Comparison of ENCODE assay signal across 8 cellular contexts in genomic region chr3:46692566-46692983, GRCh38. TPM values are rescaled to one million over a fixed set of nuclear protein-coding genes. Genes with fewer than 3 reads are reported as not detected.
DNase-seq lines count a peak whose midpoint lies in the region; ATAC-seq and TF ChIP-seq lines count a peak whose summit lies in the region.

No MANE protein-coding gene starts in this region.

- peaks cover 13% of the 10 kb centered on the region for H3K36me3 ChIP-seq in suprapubic skin

- peaks cover 21% of the 10 kb centered on the region for H3K27me3 Mint-ChIP-seq in T-helper 1 cell treated with Interleukin-12 subunit alpha and Interleukin-12 subunit beta and Interleukin-4 antibody, amounts not matched to agents 30 μg/mL and 1 μg/mL, for 36 hours (ENCODE audit: low read depth)
- peaks cover 17% of the 10 kb centered on the region for H3K27me3 Mint-ChIP-seq in activated T-helper 2 cell treated with anti-CD3 and anti-CD28 coated beads, Interferon-gamma antibody, Interleukin-2, Interleukin-4, amounts not matched to agents 10 μg/mL and 5 μg/mL and 100 μg/mL, durations not matched to agents 14 hours and 24 hours and 36 hours (ENCODE audit: low read depth)

- TF ChIP-seq CTCF in suprapubic skin (IDR thresholded peaks at IDR 0.05): no peak

- no peak for TF ChIP-seq POLR2A in suprapubic skin (IDR thresholded peaks at IDR 0.05)
- TF ChIP-seq POLR2A in erythroblast (IDR thresholded peaks at IDR 0.05; ENCODE audit: low read length): no peak

- H3K9me3 ChIP-seq in suprapubic skin: no peaks in the 10 kb centered on the region

- H3K27me3 ChIP-seq in suprapubic skin: no peaks in the 10 kb centered on the region

- DNase-seq in T-helper 1 cell: no peak
- no peak for DNase-seq in activated T-helper 2 cell treated with anti-CD3 and anti-CD28 coated beads, Interferon-gamma antibody, Interleukin-2, Interleukin-4, amounts not matched to agents 10 μg/mL and 5 μg/mL and 100 μg/mL, durations not matched to agents 14 hours and 24 hours and 36 hours (ENCODE audit: low spot score)
- DNase-seq in left kidney (ENCODE audit: low read depth, low spot score): peak; percentile 40
- peak; percentile 81 to 85 for DNase-seq in suprapubic skin (ENCODE audit: low spot score in 2 of 2)
- no peak for DNase-seq in erythroblast (lab: John Stamatoyannopoulos, UW)
- no peak for DNase-seq in GOT3 (lab: John Stamatoyannopoulos, UW)

- H3K4me3 Mint-ChIP-seq in T-helper 1 cell treated with Interleukin-12 subunit alpha and Interleukin-12 subunit beta and Interleukin-4 antibody, amounts not matched to agents 30 μg/mL and 1 μg/mL, for 36 hours: peak overlapping the region; percentile 71
- H3K4me3 Mint-ChIP-seq in activated T-helper 2 cell treated with anti-CD3 and anti-CD28 coated beads, Interferon-gamma antibody, Interleukin-2, Interleukin-4, amounts not matched to agents 10 μg/mL and 5 μg/mL and 100 μg/mL, durations not matched to agents 14 hours and 24 hours and 36 hours (ENCODE audit: low read depth): peak overlapping the region; percentile 69

- intact Hi-C loops in activated T-helper 2 cell treated with anti-CD3 and anti-CD28 coated beads, Interferon-gamma antibody, Interleukin-2, Interleukin-4, amounts not matched to agents 10 μg/mL and 5 μg/mL and 100 μg/mL, durations not matched to agents 14 hours and 24 hours and 36 hours (cut with micrococcal nuclease): no loop called here

- H3K4me1 ChIP-seq in suprapubic skin: peaks cover 77% of the 10 kb centered on the region

- H3K4me1 Mint-ChIP-seq in T-helper 1 cell treated with Interleukin-12 subunit alpha and Interleukin-12 subunit beta and Interleukin-4 antibody, amounts not matched to agents 30 μg/mL and 1 μg/mL, for 36 hours (ENCODE audit: low read depth): peaks cover 22% of the 10 kb centered on the region
- H3K4me1 Mint-ChIP-seq in activated T-helper 2 cell treated with anti-CD3 and anti-CD28 coated beads, Interferon-gamma antibody, Interleukin-2, Interleukin-4, amounts not matched to agents 10 μg/mL and 5 μg/mL and 100 μg/mL, durations not matched to agents 14 hours and 24 hours and 36 hours (ENCODE audit: low read depth): peaks cover 24% of the 10 kb centered on the region

- ATAC-seq in HG03095 (IDR thresholded peaks at IDR 0.05; ENCODE audit: unreplicated experiment): no peak

- peak overlapping the region; percentile 70 for H3K4me3 ChIP-seq in suprapubic skin

- no peak overlapping the region for H3K27ac Mint-ChIP-seq in T-helper 1 cell treated with Interleukin-12 subunit alpha and Interleukin-12 subunit beta and Interleukin-4 antibody, amounts not matched to agents 30 μg/mL and 1 μg/mL, for 36 hours
- H3K27ac Mint-ChIP-seq in activated T-helper 2 cell treated with anti-CD3 and anti-CD28 coated beads, Interferon-gamma antibody, Interleukin-2, Interleukin-4, amounts not matched to agents 10 μg/mL and 5 μg/mL and 100 μg/mL, durations not matched to agents 14 hours and 24 hours and 36 hours: no peak overlapping the region

- TF ChIP-seq EP300 in suprapubic skin (IDR thresholded peaks at IDR 0.05): no peak

- H3K9me3 Mint-ChIP-seq in T-helper 1 cell treated with Interleukin-12 subunit alpha and Interleukin-12 subunit beta and Interleukin-4 antibody, amounts not matched to agents 30 μg/mL and 1 μg/mL, for 36 hours: no peaks in the 10 kb centered on the region
- H3K9me3 Mint-ChIP-seq in activated T-helper 2 cell treated with anti-CD3 and anti-CD28 coated beads, Interferon-gamma antibody, Interleukin-2, Interleukin-4, amounts not matched to agents 10 μg/mL and 5 μg/mL and 100 μg/mL, durations not matched to agents 14 hours and 24 hours and 36 hours: no peaks in the 10 kb centered on the region

- peak overlapping the region; percentile 90 for H3K27ac ChIP-seq in suprapubic skin

- H3K36me3 Mint-ChIP-seq in T-helper 1 cell treated with Interleukin-12 subunit alpha and Interleukin-12 subunit beta and Interleukin-4 antibody, amounts not matched to agents 30 μg/mL and 1 μg/mL, for 36 hours (ENCODE audit: low read depth): no peaks in the 10 kb centered on the region
- no peaks in the 10 kb centered on the region for H3K36me3 Mint-ChIP-seq in activated T-helper 2 cell treated with anti-CD3 and anti-CD28 coated beads, Interferon-gamma antibody, Interleukin-2, Interleukin-4, amounts not matched to agents 10 μg/mL and 5 μg/mL and 100 μg/mL, durations not matched to agents 14 hours and 24 hours and 36 hours (ENCODE audit: low read depth)

- WGBS in suprapubic skin: 50% methylated on average over 8 of the region's 10 CpGs

RNA-seq across cellular contexts. Expression of gene ALS2CL, which starts 0.9 kb away (rescaled TPM):
- 0.44 and 0.71 TPM in 2 replicates for total RNA-seq in activated T-helper 2 cell treated with anti-CD3 and anti-CD28 coated beads, Interferon-gamma antibody, Interleukin-2, Interleukin-4, amounts not matched to agents 10 μg/mL and 5 μg/mL and 100 μg/mL, durations not matched to agents 14 hours and 24 hours and 36 hours
- 100 to 1,000 TPM; 129 to 260 (median 172) TPM for total RNA-seq in suprapubic skin

RNA-seq across cellular contexts. Expression of gene TMIE, which starts 8.6 kb away (rescaled TPM):
- not detected in 2 replicates for total RNA-seq in activated T-helper 2 cell treated with anti-CD3 and anti-CD28 coated beads, Interferon-gamma antibody, Interleukin-2, Interleukin-4, amounts not matched to agents 10 μg/mL and 5 μg/mL and 100 μg/mL, durations not matched to agents 14 hours and 24 hours and 36 hours
- total RNA-seq in suprapubic skin: under 1 TPM in 3 of 4 donors, not detected in 1; 0.59 to 0.78 (median 0.72) TPM

RNA-seq across cellular contexts. Expression of gene PRSS50, which starts 25.1 kb away (rescaled TPM):
- total RNA-seq in activated T-helper 2 cell treated with anti-CD3 and anti-CD28 coated beads, Interferon-gamma antibody, Interleukin-2, Interleukin-4, amounts not matched to agents 10 μg/mL and 5 μg/mL and 100 μg/mL, durations not matched to agents 14 hours and 24 hours and 36 hours: not detected in 2 replicates
- not detected for total RNA-seq in suprapubic skin

Comparison
In these comparisons a context has a peak if more than half of its experiments do, and no peak if none do; other contexts are left out.
1. DNase-seq: peak in left kidney (single experiment) and suprapubic skin (2 of 2); none in T-helper 1 cell (0 of 5), activated T-helper 2 cell treated with anti-CD3 and anti-CD28 coated beads, Interferon-gamma antibody, Interleukin-2, Interleukin-4, amounts not matched to agents 10 μg/mL and 5 μg/mL and 100 μg/mL, durations not matched to agents 14 hours and 24 hours and 36 hours (single experiment), erythroblast (0 of 2) and GOT3 (single experiment).
2. RNA of gene ALS2CL, which starts 0.9 kb away (total RNA-seq): 129 to 260 TPM in suprapubic skin; 0.44 to 0.71 TPM in activated T-helper 2 cell treated with anti-CD3 and anti-CD28 coated beads, Interferon-gamma antibody, Interleukin-2, Interleukin-4, amounts not matched to agents 10 μg/mL and 5 μg/mL and 100 μg/mL, durations not matched to agents 14 hours and 24 hours and 36 hours; every median in the first group is over 10 times any median in the second.